Comparison of ENCODE assay signal across 20 cellular contexts in the genomic region with DNA sequence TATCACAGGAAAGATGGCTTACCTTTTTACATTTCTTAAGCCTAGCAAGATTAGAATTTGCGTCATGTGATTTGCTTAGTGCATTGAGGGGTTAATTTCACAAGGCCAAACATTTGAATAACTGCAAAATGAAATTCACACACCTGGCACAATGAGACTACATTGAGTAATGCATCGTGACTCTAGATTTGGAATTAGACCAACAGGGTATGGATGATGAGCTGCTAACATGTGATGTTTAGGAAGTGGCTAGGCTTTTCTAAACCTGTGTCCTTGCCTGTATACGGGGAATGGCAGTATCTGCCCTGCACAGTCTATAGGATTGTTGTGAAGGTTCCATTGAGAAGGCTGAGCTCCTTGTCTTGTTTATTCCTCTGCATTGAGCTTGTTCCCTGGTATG.
DNase-seq lines count a peak whose midpoint lies in the region; ATAC-seq and TF ChIP-seq lines count a peak whose summit lies in the region.
"Had no signal": no experiment of that assay in that cellular context is flagged by ENCODE, and none has a peak within 500 bp of the region (broad histone marks: within the 10 kb centered on the region; RNA-seq: fewer than 3 reads in every experiment).

No MANE protein-coding gene starts in this region.

- H3K4me2 ChIP-seq in GM23338, result peak overlapping the region; percentile 67
- H3K4me2 ChIP-seq: SK-N-SH had no signal

- H3K27me3 ChIP-seq in GM23338 (ENCODE audit: insufficient read depth), result no peaks in the 10 kb centered on the region
- no peaks in the 10 kb centered on the region for H3K27me3 ChIP-seq in HUES48 (ENCODE audit: control insufficient read depth, insufficient read depth, low read length)
- H3K27me3 ChIP-seq: Peyer's patch had no signal

- H3K9me3 Mint-ChIP-seq in GM23338, result peaks cover 3% of the 10 kb centered on the region; the same call in 2 of the 3 replicates

- H3K4me1 ChIP-seq in GM23338 (ENCODE audit: insufficient read depth), result peaks cover 19% of the 10 kb centered on the region
- peaks cover 26% of the 10 kb centered on the region for H3K4me1 ChIP-seq in HUES48 (ENCODE audit: control insufficient read depth, insufficient read depth, low read length)
- H3K4me1 ChIP-seq: Peyer's patch had no signal

- peaks cover 19% of the 10 kb centered on the region for H3K4me1 Mint-ChIP-seq in GM23338
- H3K4me1 Mint-ChIP-seq: T-cell had no signal

- H4K20me1 ChIP-seq in GM23338 (replicated peaks; ENCODE audit: insufficient read depth), result no peaks in the 10 kb centered on the region

- H3K36me3 ChIP-seq in GM23338 (ENCODE audit: insufficient read depth) (0 out of 2 replicates have a peak, but pooled peaks cover 4% of the 10 kb centered on the region), HUES48 (ENCODE audit: control insufficient read depth, insufficient read depth, low read length) (no peaks in the 10 kb centered on the region)
- H3K36me3 ChIP-seq: Peyer's patch had no signal

- H3K4me3 ChIP-seq in GM23338 (no peak overlapping the region), HUES48 (ENCODE audit: low read depth, low read length) (no peak overlapping the region), fibroblast of mammary gland (ENCODE audit: control insufficient read depth, low read depth, low read length) (no peak overlapping the region)
- H3K4me3 ChIP-seq: K562, Peyer's patch had no signal

- peak overlapping the region; percentile 2; the same call in 1 of the 2 replicates for H3K27ac Mint-ChIP-seq in GM23338
- H3K27ac Mint-ChIP-seq: T-cell had no signal

- H3K9me2 ChIP-seq in GM23338 (ENCODE audit: insufficient read depth), result peaks cover 24% of the 10 kb centered on the region
- H3K9me2 ChIP-seq: SK-N-SH had no signal

- H3K27me3 Mint-ChIP-seq in GM23338 (ENCODE audit: insufficient read depth, low read depth, poor library complexity), result no peaks in the 10 kb centered on the region

- ATAC-seq in GM23338 (peak; percentile 86), GM21423 (IDR thresholded peaks at IDR 0.05; ENCODE audit: unreplicated experiment) (no peak)
- ATAC-seq: K562, T-cell had no signal

- H3K9ac ChIP-seq in HUES48 (ENCODE audit: low read depth, low read length), result no peak overlapping the region
- H3K9ac ChIP-seq: SK-N-SH had no signal

- no peak overlapping the region for H3K4me3 Mint-ChIP-seq in GM23338
- H3K4me3 Mint-ChIP-seq: T-cell had no signal

- H3K36me3 Mint-ChIP-seq in GM23338 (ENCODE audit: low read depth), result no peaks in the 10 kb centered on the region
- H3K36me3 Mint-ChIP-seq: T-cell had no signal

- DNase-seq in GM23338 (ENCODE audit: low spot score) (peak; percentile 11), NCI-H82 treated with DMSO at 0.1 percent for 48 hours (lab: John Stamatoyannopoulos, UW; ENCODE audit: unreplicated experiment) (peak; percentile 17), fibroblast of mammary gland (ENCODE audit: low read depth) (peak; percentile 19), GM19240 (ENCODE audit: insufficient read length, low spot score) (no peak)
- no peak for DNase-seq in stimulated activated CD4-positive, alpha-beta T cell treated with anti-CD3 and anti-CD28 coated beads, Interleukin-4, amount 100 ng/mL, for 24 hours
- DNase-seq: GF-D8, NCI-H1092, NCI-H146, NCI-H2081, NCI-H446, NCI-H774, Peyer's patch, SHP77, SK-N-SH, T-cell had no signal

- no peaks in the 10 kb centered on the region for H3F3A ChIP-seq in GM23338 (replicated peaks; ENCODE audit: low read depth)

- TF ChIP-seq CTCF in GM23338 (conservative IDR thresholded peaks at IDR 0.05; ENCODE audit: low read depth in 2 of 2), result no peak
- no peak for TF ChIP-seq CTCF in fibroblast of mammary gland (conservative IDR thresholded peaks at IDR 0.05; ENCODE audit: control insufficient read depth, insufficient read depth, low read depth, low read length)

- no peak overlapping the region for H2AFZ ChIP-seq in GM23338

- no peaks in the 10 kb centered on the region for H3K9me3 ChIP-seq in HUES48 (ENCODE audit: control insufficient read depth, insufficient read depth, low read length)
- H3K9me3 ChIP-seq: Peyer's patch, SK-N-SH had no signal

- H3K27ac ChIP-seq in GM23338 (ENCODE audit: low read depth) (0 out of 2 replicates have a peak overlapping the region, but pooled peaks have one; percentile 14), HUES48 (ENCODE audit: low read depth, low read length) (peak overlapping the region; percentile 91)
- H3K27ac ChIP-seq: C4-2B, HL-60, Peyer's patch had no signal

- H3K79me2 ChIP-seq in GM23338 (replicated peaks; ENCODE audit: insufficient read depth), result no peaks in the 10 kb centered on the region

TF ChIP-seq in GM23338, 12 proteins besides CTCF, POLR2A, EP300 and RAD21 (continues in another document):
- TF ChIP-seq POLR2AphosphoS5 (IDR thresholded peaks at IDR 0.05; ENCODE audit: low read depth) (no peak), REST (IDR thresholded peaks at IDR 0.05; ENCODE audit: unreplicated experiment) (no peak), ZNF331 (CRISPR knock-in tag; IDR thresholded peaks at IDR 0.05; ENCODE audit: low read depth) (no peak), JUNB (IDR thresholded peaks at IDR 0.05; ENCODE audit: unreplicated experiment) (no peak), EZH2phosphoT487 (IDR thresholded peaks at IDR 0.05; ENCODE audit: unreplicated experiment) (no peak), CREB1 (CRISPR knock-in tag; IDR thresholded peaks at IDR 0.05; ENCODE audit: low read depth) (no peak), ETS1 (IDR thresholded peaks at IDR 0.05) (no peak), NANOG (IDR thresholded peaks at IDR 0.05; ENCODE audit: borderline replicate concordance) (no peak), EZH2 (IDR thresholded peaks at IDR 0.05; ENCODE audit: low read depth, unreplicated experiment) (no peak), STAT1 (IDR thresholded peaks at IDR 0.05; ENCODE audit: unreplicated experiment) (no peak)

Comparison
In these comparisons a context has a peak if more than half of its experiments do, and no peak if none do; other contexts are left out.
1. DNase-seq: peak in GM23338 (single experiment), NCI-H82 treated with DMSO at 0.1 percent for 48 hours (single experiment) and fibroblast of mammary gland (single experiment); none in stimulated activated CD4-positive, alpha-beta T cell treated with anti-CD3 and anti-CD28 coated beads, Interleukin-4, amount 100 ng/mL, for 24 hours (single experiment) and GM19240 (single experiment).